Comparison of ENCODE assay signal across 8 cellular contexts in the genomic region with DNA sequence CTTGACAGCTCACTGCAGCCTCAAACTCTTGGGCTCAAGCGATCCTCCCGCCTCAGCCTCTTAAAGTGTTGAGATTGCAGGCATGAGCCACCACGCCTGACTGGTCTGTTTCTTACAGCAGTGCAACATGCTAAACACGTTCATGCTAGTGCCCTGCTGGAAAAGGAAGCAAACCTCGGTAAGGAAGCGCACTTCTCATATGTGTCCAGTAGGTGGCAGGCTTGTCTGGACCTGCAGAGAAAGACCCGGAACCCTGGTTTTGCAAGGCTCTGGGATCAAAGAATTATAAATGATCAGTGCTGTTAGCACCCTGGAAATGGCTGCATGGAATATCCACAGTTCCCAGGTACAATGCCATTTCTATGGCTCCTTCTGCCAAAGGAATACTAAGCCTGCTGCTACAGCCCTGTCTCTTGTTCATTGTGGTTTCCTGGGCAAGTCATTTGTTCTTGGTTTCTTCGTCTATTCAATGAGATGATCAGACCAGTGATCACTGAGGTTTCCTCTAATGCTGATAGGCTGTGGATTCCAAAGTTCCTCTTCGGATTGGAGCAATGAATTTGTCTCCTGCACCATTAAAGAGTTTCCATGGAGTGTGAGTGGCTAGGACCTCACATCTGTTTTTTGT. TPM values are rescaled to one million over a fixed set of nuclear protein-coding genes. Genes with fewer than 3 reads are reported as not detected.
DNase-seq lines count a peak whose midpoint lies in the region; ATAC-seq and TF ChIP-seq lines count a peak whose summit lies in the region.

No MANE protein-coding gene starts in this region.

- DNase-seq in AG09319 (ENCODE audit: extremely low read depth, low read depth) (peak; percentile 42), NCI-H1048 (lab: John Stamatoyannopoulos, UW) (peak; percentile 7), SK-N-MC (ENCODE audit: low read depth, low spot score) (peak; percentile 57), Right ventricle myocardium superior (no peak), progenitor cell of endocrine pancreas (ENCODE audit: low spot score, unreplicated experiment) (peak; percentile 47)
- peak; percentile 64 for DNase-seq in activated naive CD8-positive, alpha-beta T cell treated with anti-CD3 and anti-CD28 coated beads for 36 hours

- peak; percentile 51 for ATAC-seq in GM18907 (IDR thresholded peaks at IDR 0.05; ENCODE audit: unreplicated experiment)
- peak; percentile 86 for ATAC-seq in Right ventricle myocardium superior (ENCODE audit: poor library complexity)
- no peak for ATAC-seq in HG02870 (IDR thresholded peaks at IDR 0.05; ENCODE audit: unreplicated experiment)

- H3K36me3 Mint-ChIP-seq in activated naive CD8-positive, alpha-beta T cell treated with anti-CD3 and anti-CD28 coated beads for 36 hours = no peaks in the 10 kb centered on the region
- H3K36me3 Mint-ChIP-seq in progenitor cell of endocrine pancreas (ENCODE audit: insufficient read depth) = peaks cover 2% of the 10 kb centered on the region

- H3K36me3 ChIP-seq in SK-N-MC (ENCODE audit: insufficient read depth, low read length) = no peaks in the 10 kb centered on the region

- no peaks in the 10 kb centered on the region for H3K9me3 ChIP-seq in SK-N-MC (ENCODE audit: low read depth, low read length)

- no peak overlapping the region for H3K27ac ChIP-seq in SK-N-MC

- H3K9ac ChIP-seq in SK-N-MC (ENCODE audit: insufficient read length) = no peak overlapping the region

- peak; percentile 94 for TF ChIP-seq CTCF in AG09319 (IDR thresholded peaks at IDR 0.05; ENCODE audit: low read depth, low read length)
- peak; percentile 85 for TF ChIP-seq CTCF in progenitor cell of endocrine pancreas (IDR thresholded peaks at IDR 0.05; ENCODE audit: unreplicated experiment)

- H3K27me3 Mint-ChIP-seq in activated naive CD8-positive, alpha-beta T cell treated with anti-CD3 and anti-CD28 coated beads for 36 hours = no peaks in the 10 kb centered on the region
- peaks cover 15% of the 10 kb centered on the region for H3K27me3 Mint-ChIP-seq in progenitor cell of endocrine pancreas

- peak overlapping the region; percentile 42 for H3K27ac Mint-ChIP-seq in activated naive CD8-positive, alpha-beta T cell treated with anti-CD3 and anti-CD28 coated beads for 36 hours
- H3K27ac Mint-ChIP-seq in progenitor cell of endocrine pancreas = no peak overlapping the region

- no peaks in the 10 kb centered on the region for H3K9me3 Mint-ChIP-seq in activated naive CD8-positive, alpha-beta T cell treated with anti-CD3 and anti-CD28 coated beads for 36 hours
- no peaks in the 10 kb centered on the region for H3K9me3 Mint-ChIP-seq in progenitor cell of endocrine pancreas (ENCODE audit: low read depth)

- peak overlapping the region; percentile 52 for H3K4me3 Mint-ChIP-seq in activated naive CD8-positive, alpha-beta T cell treated with anti-CD3 and anti-CD28 coated beads for 36 hours
- H3K4me3 Mint-ChIP-seq in progenitor cell of endocrine pancreas (ENCODE audit: low read depth) = no peak overlapping the region

- H3K4me3 ChIP-seq in SK-N-MC = peak overlapping the region; percentile 32; the same call in 1 of the 2 replicates

- H3K4me1 Mint-ChIP-seq in activated naive CD8-positive, alpha-beta T cell treated with anti-CD3 and anti-CD28 coated beads for 36 hours = peaks cover 48% of the 10 kb centered on the region
- H3K4me1 Mint-ChIP-seq in progenitor cell of endocrine pancreas (ENCODE audit: low read depth) = no peaks in the 10 kb centered on the region

- intact Hi-C loops in Right ventricle myocardium superior (cut with DNase I) = no loop called here

RNA-seq across cellular contexts. Expression of gene RNU5D-1, which starts 15.9 kb away (rescaled TPM):
- not detected for total RNA-seq in activated naive CD8-positive, alpha-beta T cell treated with anti-CD3 and anti-CD28 coated beads for 36 hours
- total RNA-seq in Right ventricle myocardium superior (not detected), progenitor cell of endocrine pancreas (not detected in 2 replicates)

RNA-seq across cellular contexts. Expression of gene KIF2C, which starts 24.6 kb away (rescaled TPM):
- total RNA-seq in activated naive CD8-positive, alpha-beta T cell treated with anti-CD3 and anti-CD28 coated beads for 36 hours = 10 to 100 TPM; 65.0 to 71.0 TPM
- total RNA-seq in Right ventricle myocardium superior (1.00 TPM), progenitor cell of endocrine pancreas (26.6 and 28.7 TPM in 2 replicates)

RNA-seq across cellular contexts. Expression of gene ARMH1, which starts 40.5 kb away (rescaled TPM):
- total RNA-seq in activated naive CD8-positive, alpha-beta T cell treated with anti-CD3 and anti-CD28 coated beads for 36 hours = 100 to 1,000 TPM; 139 to 144 TPM
- total RNA-seq in Right ventricle myocardium superior (0.83 TPM), progenitor cell of endocrine pancreas (14.9 and 15.0 TPM in 2 replicates)

RNA-seq across cellular contexts. Expression of gene TMEM53, which starts 40.8 kb away (rescaled TPM):
- 1 to 10 TPM; 2.5 to 2.6 TPM for total RNA-seq in activated naive CD8-positive, alpha-beta T cell treated with anti-CD3 and anti-CD28 coated beads for 36 hours
- 8.1 TPM for total RNA-seq in Right ventricle myocardium superior
- 11.8 and 13.9 TPM in 2 replicates for total RNA-seq in progenitor cell of endocrine pancreas

Comparison
In these comparisons a context has a peak if more than half of its experiments do, and no peak if none do; other contexts are left out.
1. RNA of gene KIF2C, which starts 24.6 kb away (total RNA-seq): 65.0 to 71.0 TPM in activated naive CD8-positive, alpha-beta T cell treated with anti-CD3 and anti-CD28 coated beads for 36 hours and 26.6 to 28.7 TPM in progenitor cell of endocrine pancreas; 1.00 TPM in Right ventricle myocardium superior (single experiment); every median in the first group is over 10 times any median in the second.